In genomic region chr21:42796327-42797062, GRCh38 we compare ENCODE assay signal across 18 cellular contexts.
"Had no signal": no experiment of that assay in that cellular context is flagged by ENCODE, and none has a peak within 500 bp of the region (broad histone marks: within the 10 kb centered on the region; RNA-seq: fewer than 3 reads in every experiment).

No MANE protein-coding gene starts in this region.

- H3K4me3 ChIP-seq: esophagus squamous epithelium, heart left ventricle, stomach, thyroid gland, vagina had no signal

- H3K79me2 ChIP-seq: parathyroid adenoma had no signal

- H3K27me3 ChIP-seq: thyroid gland, vagina had no signal

- H2AFZ ChIP-seq: parathyroid adenoma had no signal

- H3K36me3 Mint-ChIP-seq: activated naive CD8-positive, alpha-beta T cell; memory B cell had no signal

- H3K9me3 ChIP-seq: esophagus squamous epithelium, heart left ventricle, stomach, thyroid gland, vagina had no signal

- H3K4me3 Mint-ChIP-seq: activated CD8-positive, alpha-beta memory T cell treated with anti-CD3 and anti-CD28 coated beads, Interleukin-2, amount 10 ng/mL, durations not matched to agents 7 days and 5 days; activated naive CD8-positive, alpha-beta T cell; activated T-cell treated with anti-CD3 and anti-CD28 coated beads, Interleukin-2, amount 50 U/mL, for 24 hours; memory B cell; neural crest cell had no signal

- ATAC-seq: activated CD8-positive, alpha-beta memory T cell treated with anti-CD3 and anti-CD28 coated beads, Interleukin-2, amount 10 ng/mL, durations not matched to agents 7 days and 5 days; heart left ventricle; left lobe of liver had no signal

- H3K27ac ChIP-seq: esophagus squamous epithelium, heart left ventricle, parathyroid adenoma, stomach, thyroid gland, vagina had no signal

- H3K27ac Mint-ChIP-seq: activated CD8-positive, alpha-beta memory T cell treated with anti-CD3 and anti-CD28 coated beads, Interleukin-2, amount 10 ng/mL, durations not matched to agents 7 days and 5 days; activated naive CD8-positive, alpha-beta T cell; activated T-cell treated with anti-CD3 and anti-CD28 coated beads, Interleukin-2, amount 50 U/mL, for 24 hours; memory B cell had no signal

- H3K4me1 ChIP-seq: esophagus squamous epithelium, heart left ventricle, parathyroid adenoma, thyroid gland, vagina had no signal

- H3K4me1 Mint-ChIP-seq: neural crest cell had no signal

- H3K9ac ChIP-seq: parathyroid adenoma had no signal

- H3K27me3 Mint-ChIP-seq: activated naive CD8-positive, alpha-beta T cell; activated T-cell treated with anti-CD3 and anti-CD28 coated beads, Interleukin-2, amount 50 U/mL, for 24 hours had no signal

- H3K9me3 Mint-ChIP-seq: activated T-cell treated with anti-CD3 and anti-CD28 coated beads, Interleukin-2, amount 50 U/mL, for 24 hours; memory B cell; neural crest cell had no signal

- H3K36me3 ChIP-seq: esophagus squamous epithelium, heart left ventricle, stomach, thyroid gland, vagina had no signal

- DNase-seq: activated CD4-positive, alpha-beta T cell treated with anti-CD3 and anti-CD28 coated beads, Interleukin-2, amount 50 U/mL, for 48 hours; activated CD4-positive, CD25-positive, alpha-beta regulatory T cell treated with anti-CD3 and anti-CD28 coated beads, Interleukin-2, amount 50 U/mL, for 72 hours; activated CD8-positive, alpha-beta memory T cell treated with anti-CD3 and anti-CD28 coated beads, Interleukin-2, amount 10 ng/mL, durations not matched to agents 7 days and 5 days; activated effector memory CD4-positive, alpha-beta T cell treated with Interleukin-2 at 50 U/mL for 16 hours; activated T-cell treated with anti-CD3 and anti-CD28 coated beads, Interleukin-2, amount 50 U/mL, for 24 hours; amygdala; esophagus squamous epithelium; foreskin fibroblast; heart left ventricle; retina; stomach; thyroid gland had no signal
